In genomic region chr5:151703227-151703626, GRCh38 we compare ENCODE assay signal across 1 cellular context.
TF ChIP-seq lines count a peak whose summit lies in the region.

No MANE protein-coding gene starts in this region.

TF ChIP-seq in HepG2, 621 proteins besides CTCF, POLR2A, EP300 and RAD21 (continued from another document):
- TF ChIP-seq ZC3H4 (CRISPR knock-in tag; IDR thresholded peaks at IDR 0.05; ENCODE audit: borderline replicate concordance) (no peak), TCF12 (IDR thresholded peaks at IDR 0.05) (no peak), TCF12 (CRISPR knock-in tag; IDR thresholded peaks at IDR 0.05) (no peak), ZNF510 (CRISPR knock-in tag; IDR thresholded peaks at IDR 0.05; ENCODE audit: low read depth) (no peak), TIGD3 (CRISPR knock-in tag; IDR thresholded peaks at IDR 0.05; ENCODE audit: borderline replicate concordance) (no peak), ARHGAP35 (CRISPR knock-in tag; IDR thresholded peaks at IDR 0.05; ENCODE audit: borderline replicate concordance) (no peak), ZNF75D (CRISPR knock-in tag; IDR thresholded peaks at IDR 0.05; ENCODE audit: borderline replicate concordance) (no peak), FOXO4 (CRISPR knock-in tag; conservative IDR thresholded peaks at IDR 0.05) (no peak), BORCS8-MEF2B (CRISPR knock-in tag; IDR thresholded peaks at IDR 0.05) (no peak), ZNF451 (CRISPR knock-in tag; IDR thresholded peaks at IDR 0.05) (no peak), NCOA2 (CRISPR knock-in tag; IDR thresholded peaks at IDR 0.05) (no peak)
- TF ChIP-seq, protein P1, sequence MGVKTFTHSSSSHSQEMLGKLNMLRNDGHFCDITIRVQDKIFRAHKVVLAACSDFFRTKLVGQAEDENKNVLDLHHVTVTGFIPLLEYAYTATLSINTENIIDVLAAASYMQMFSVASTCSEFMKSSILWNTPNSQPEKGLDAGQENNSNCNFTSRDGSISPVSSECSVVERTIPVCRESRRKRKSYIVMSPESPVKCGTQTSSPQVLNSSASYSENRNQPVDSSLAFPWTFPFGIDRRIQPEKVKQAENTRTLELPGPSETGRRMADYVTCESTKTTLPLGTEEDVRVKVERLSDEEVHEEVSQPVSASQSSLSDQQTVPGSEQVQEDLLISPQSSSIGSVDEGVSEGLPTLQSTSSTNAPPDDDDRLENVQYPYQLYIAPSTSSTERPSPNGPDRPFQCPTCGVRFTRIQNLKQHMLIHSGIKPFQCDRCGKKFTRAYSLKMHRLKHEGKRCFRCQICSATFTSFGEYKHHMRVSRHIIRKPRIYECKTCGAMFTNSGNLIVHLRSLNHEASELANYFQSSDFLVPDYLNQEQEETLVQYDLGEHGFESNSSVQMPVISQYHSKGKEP (CRISPR knock-in tag; IDR thresholded peaks at IDR 0.05) = no peak
- TF ChIP-seq, protein P2, sequence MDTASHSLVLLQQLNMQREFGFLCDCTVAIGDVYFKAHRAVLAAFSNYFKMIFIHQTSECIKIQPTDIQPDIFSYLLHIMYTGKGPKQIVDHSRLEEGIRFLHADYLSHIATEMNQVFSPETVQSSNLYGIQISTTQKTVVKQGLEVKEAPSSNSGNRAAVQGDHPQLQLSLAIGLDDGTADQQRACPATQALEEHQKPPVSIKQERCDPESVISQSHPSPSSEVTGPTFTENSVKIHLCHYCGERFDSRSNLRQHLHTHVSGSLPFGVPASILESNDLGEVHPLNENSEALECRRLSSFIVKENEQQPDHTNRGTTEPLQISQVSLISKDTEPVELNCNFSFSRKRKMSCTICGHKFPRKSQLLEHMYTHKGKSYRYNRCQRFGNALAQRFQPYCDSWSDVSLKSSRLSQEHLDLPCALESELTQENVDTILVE (CRISPR knock-in tag; IDR thresholded peaks at IDR 0.05) = no peak
